Comparison of ENCODE assay signal across 2 cellular contexts in the genomic region with DNA sequence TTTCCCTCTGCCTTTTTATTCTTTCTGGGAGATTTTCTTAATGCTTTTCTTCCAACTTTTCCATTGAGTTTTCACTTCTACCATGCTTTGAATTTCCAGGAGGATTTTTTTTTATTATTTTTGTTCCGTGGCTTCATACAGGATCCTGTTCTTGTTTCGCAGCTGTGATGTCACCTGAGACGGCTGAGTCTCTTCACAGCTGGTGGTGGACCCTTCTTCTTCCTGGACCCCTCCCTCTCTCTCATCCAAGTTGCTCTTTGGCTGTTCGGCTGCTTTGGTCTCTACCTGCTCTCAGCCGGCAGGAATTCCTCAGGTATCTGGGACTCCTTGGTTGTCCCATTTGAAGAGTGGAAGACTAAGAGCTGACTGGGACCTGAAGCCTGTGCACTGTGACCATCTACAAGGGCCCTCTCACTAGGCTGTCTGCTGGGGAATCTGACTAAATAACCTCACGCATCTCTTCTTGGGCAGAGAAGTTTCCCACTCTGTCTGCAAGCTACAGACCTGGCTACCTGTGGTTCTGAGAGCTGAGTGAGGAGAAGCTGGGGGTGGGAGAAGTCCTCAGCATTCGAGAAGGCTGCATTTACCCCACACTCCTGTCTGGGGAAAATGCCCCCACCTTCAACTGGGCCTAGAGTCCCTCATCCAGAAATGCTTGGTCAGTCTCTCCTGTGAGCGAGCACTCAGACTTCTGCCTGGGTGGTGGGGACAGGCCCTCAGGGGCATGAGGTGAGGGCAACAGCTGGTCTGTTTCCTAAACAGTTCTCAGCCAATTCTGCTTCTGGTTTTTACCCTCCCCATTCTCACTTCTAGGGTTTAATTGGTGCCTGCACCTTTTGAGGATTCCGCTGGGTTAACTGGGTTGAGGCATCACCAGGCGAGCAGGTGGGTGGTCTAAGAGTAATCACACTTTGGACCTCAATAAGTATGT.
TF ChIP-seq lines count a peak whose summit lies in the region.

No MANE protein-coding gene starts in this region.

TF ChIP-seq in A549, 52 proteins besides CTCF, POLR2A, EP300 and RAD21 (continued from another document):
- TF ChIP-seq, protein P1, sequence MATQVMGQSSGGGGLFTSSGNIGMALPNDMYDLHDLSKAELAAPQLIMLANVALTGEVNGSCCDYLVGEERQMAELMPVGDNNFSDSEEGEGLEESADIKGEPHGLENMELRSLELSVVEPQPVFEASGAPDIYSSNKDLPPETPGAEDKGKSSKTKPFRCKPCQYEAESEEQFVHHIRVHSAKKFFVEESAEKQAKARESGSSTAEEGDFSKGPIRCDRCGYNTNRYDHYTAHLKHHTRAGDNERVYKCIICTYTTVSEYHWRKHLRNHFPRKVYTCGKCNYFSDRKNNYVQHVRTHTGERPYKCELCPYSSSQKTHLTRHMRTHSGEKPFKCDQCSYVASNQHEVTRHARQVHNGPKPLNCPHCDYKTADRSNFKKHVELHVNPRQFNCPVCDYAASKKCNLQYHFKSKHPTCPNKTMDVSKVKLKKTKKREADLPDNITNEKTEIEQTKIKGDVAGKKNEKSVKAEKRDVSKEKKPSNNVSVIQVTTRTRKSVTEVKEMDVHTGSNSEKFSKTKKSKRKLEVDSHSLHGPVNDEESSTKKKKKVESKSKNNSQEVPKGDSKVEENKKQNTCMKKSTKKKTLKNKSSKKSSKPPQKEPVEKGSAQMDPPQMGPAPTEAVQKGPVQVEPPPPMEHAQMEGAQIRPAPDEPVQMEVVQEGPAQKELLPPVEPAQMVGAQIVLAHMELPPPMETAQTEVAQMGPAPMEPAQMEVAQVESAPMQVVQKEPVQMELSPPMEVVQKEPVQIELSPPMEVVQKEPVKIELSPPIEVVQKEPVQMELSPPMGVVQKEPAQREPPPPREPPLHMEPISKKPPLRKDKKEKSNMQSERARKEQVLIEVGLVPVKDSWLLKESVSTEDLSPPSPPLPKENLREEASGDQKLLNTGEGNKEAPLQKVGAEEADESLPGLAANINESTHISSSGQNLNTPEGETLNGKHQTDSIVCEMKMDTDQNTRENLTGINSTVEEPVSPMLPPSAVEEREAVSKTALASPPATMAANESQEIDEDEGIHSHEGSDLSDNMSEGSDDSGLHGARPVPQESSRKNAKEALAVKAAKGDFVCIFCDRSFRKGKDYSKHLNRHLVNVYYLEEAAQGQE (IDR thresholded peaks at IDR 0.05) = no peak
- TF ChIP-seq ZC3H11A (IDR thresholded peaks at IDR 0.05) = no peak

TF ChIP-seq in SK-N-SH treated with all-trans-retinoic acid at 6 μM for 48 hours, 23 proteins besides CTCF, POLR2A, EP300 and RAD21 (continued from another document):
- TF ChIP-seq, protein P2, sequence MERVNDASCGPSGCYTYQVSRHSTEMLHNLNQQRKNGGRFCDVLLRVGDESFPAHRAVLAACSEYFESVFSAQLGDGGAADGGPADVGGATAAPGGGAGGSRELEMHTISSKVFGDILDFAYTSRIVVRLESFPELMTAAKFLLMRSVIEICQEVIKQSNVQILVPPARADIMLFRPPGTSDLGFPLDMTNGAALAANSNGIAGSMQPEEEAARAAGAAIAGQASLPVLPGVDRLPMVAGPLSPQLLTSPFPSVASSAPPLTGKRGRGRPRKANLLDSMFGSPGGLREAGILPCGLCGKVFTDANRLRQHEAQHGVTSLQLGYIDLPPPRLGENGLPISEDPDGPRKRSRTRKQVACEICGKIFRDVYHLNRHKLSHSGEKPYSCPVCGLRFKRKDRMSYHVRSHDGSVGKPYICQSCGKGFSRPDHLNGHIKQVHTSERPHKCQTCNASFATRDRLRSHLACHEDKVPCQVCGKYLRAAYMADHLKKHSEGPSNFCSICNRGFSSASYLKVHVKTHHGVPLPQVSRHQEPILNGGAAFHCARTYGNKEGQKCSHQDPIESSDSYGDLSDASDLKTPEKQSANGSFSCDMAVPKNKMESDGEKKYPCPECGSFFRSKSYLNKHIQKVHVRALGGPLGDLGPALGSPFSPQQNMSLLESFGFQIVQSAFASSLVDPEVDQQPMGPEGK (CRISPR knock-in tag; IDR thresholded peaks at IDR 0.05; ENCODE audit: borderline replicate concordance) = no peak
- no peak for TF ChIP-seq ZNF565 (CRISPR knock-in tag; conservative IDR thresholded peaks at IDR 0.05; ENCODE audit: low read depth)
